Comparison of ENCODE assay signal across 1 cellular context in the genomic region with DNA sequence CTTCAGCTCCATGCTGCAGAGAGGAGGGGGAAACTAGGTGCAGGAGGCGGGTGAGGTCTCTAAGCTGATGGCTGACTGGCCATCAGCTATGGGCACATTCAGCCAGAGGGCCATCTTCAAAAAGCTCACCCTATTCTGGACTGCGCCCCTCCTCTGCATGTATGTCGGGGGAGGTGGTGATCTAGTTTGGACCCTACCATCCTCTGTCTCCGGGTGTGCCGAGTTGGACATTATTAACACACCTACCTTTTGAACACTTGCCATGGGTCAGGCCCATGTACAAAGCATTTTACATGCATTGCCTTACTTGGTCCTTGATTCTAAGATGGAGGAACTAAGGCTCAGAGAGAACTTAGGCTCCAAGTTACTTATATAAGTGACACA.
TF ChIP-seq lines count a peak whose summit lies in the region.

No MANE protein-coding gene starts in this region.

TF ChIP-seq in HCT116, 20 proteins besides CTCF, POLR2A, EP300 and RAD21 (continued from another document):
- TF ChIP-seq ELF1 (IDR thresholded peaks at IDR 0.05; ENCODE audit: borderline replicate concordance, low read depth) (no peak), TCF7L2 (IDR thresholded peaks at IDR 0.05; ENCODE audit: borderline replicate concordance, extremely low read depth, insufficient read depth, insufficient read length) (no peak), EZH2phosphoT487 (IDR thresholded peaks at IDR 0.05; ENCODE audit: borderline replicate concordance) (no peak), SRF (IDR thresholded peaks at IDR 0.05; ENCODE audit: low read depth) (no peak), EZH2 (IDR thresholded peaks at IDR 0.05) (no peak), FOSL1 (IDR thresholded peaks at IDR 0.05; ENCODE audit: low read depth) (no peak), SIN3A (IDR thresholded peaks at IDR 0.05; ENCODE audit: low read depth) (no peak)
- TF ChIP-seq, protein P1, sequence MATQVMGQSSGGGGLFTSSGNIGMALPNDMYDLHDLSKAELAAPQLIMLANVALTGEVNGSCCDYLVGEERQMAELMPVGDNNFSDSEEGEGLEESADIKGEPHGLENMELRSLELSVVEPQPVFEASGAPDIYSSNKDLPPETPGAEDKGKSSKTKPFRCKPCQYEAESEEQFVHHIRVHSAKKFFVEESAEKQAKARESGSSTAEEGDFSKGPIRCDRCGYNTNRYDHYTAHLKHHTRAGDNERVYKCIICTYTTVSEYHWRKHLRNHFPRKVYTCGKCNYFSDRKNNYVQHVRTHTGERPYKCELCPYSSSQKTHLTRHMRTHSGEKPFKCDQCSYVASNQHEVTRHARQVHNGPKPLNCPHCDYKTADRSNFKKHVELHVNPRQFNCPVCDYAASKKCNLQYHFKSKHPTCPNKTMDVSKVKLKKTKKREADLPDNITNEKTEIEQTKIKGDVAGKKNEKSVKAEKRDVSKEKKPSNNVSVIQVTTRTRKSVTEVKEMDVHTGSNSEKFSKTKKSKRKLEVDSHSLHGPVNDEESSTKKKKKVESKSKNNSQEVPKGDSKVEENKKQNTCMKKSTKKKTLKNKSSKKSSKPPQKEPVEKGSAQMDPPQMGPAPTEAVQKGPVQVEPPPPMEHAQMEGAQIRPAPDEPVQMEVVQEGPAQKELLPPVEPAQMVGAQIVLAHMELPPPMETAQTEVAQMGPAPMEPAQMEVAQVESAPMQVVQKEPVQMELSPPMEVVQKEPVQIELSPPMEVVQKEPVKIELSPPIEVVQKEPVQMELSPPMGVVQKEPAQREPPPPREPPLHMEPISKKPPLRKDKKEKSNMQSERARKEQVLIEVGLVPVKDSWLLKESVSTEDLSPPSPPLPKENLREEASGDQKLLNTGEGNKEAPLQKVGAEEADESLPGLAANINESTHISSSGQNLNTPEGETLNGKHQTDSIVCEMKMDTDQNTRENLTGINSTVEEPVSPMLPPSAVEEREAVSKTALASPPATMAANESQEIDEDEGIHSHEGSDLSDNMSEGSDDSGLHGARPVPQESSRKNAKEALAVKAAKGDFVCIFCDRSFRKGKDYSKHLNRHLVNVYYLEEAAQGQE (IDR thresholded peaks at IDR 0.05; ENCODE audit: low read depth), result no peak
- TF ChIP-seq, protein P2, sequence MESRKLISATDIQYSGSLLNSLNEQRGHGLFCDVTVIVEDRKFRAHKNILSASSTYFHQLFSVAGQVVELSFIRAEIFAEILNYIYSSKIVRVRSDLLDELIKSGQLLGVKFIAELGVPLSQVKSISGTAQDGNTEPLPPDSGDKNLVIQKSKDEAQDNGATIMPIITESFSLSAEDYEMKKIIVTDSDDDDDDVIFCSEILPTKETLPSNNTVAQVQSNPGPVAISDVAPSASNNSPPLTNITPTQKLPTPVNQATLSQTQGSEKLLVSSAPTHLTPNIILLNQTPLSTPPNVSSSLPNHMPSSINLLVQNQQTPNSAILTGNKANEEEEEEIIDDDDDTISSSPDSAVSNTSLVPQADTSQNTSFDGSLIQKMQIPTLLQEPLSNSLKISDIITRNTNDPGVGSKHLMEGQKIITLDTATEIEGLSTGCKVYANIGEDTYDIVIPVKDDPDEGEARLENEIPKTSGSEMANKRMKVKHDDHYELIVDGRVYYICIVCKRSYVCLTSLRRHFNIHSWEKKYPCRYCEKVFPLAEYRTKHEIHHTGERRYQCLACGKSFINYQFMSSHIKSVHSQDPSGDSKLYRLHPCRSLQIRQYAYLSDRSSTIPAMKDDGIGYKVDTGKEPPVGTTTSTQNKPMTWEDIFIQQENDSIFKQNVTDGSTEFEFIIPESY (IDR thresholded peaks at IDR 0.05; ENCODE audit: extremely low read depth, insufficient replicate concordance, low read length), result no peak
- TF ChIP-seq, protein P3, sequence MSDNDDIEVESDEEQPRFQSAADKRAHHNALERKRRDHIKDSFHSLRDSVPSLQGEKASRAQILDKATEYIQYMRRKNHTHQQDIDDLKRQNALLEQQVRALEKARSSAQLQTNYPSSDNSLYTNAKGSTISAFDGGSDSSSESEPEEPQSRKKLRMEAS (IDR thresholded peaks at IDR 0.05), result no peak
